Comparison of ENCODE assay signal across 8 cellular contexts in genomic region chr5:147628054-147628895, GRCh38.
DNase-seq lines count a peak whose midpoint lies in the region; ATAC-seq, FAIRE-seq and TF ChIP-seq lines count a peak whose summit lies in the region.

No MANE protein-coding gene starts in this region.

- H3K4me3 ChIP-seq in HL-60 (replicated peaks; ENCODE audit: insufficient read depth, low read length) (no peak overlapping the region), endothelial cell of umbilical vein (replicated peaks in 1 of 3; ENCODE audit: insufficient read depth in 1 of 3, low read depth in 1 of 3, low read length in 3 of 3) (no peak overlapping the region), mucosa of descending colon (no peak overlapping the region)

- H3K36me3 ChIP-seq in endothelial cell of umbilical vein (ENCODE audit: control insufficient read depth in 2 of 2, extremely low read depth in 1 of 2, insufficient read depth in 2 of 2, low read length in 2 of 2) = no peaks in the 10 kb centered on the region
- no peaks in the 10 kb centered on the region for H3K36me3 ChIP-seq in mucosa of descending colon (ENCODE audit: low read depth)

- dilution Hi-C loops in endothelial cell of umbilical vein (cut with MboI; ENCODE audit: extremely low pct_ligation_motif_present, low sequenced_read_pairs) = no loop called here

- POLR2A ChIA-PET in endothelial cell of umbilical vein (lab: Charles Lee) = no interaction called here

- H4K20me1 ChIP-seq in endothelial cell of umbilical vein (replicated peaks; ENCODE audit: control insufficient read depth, extremely low read depth, insufficient read depth, low read length) = no peaks in the 10 kb centered on the region

- no peak overlapping the region for H3K9ac ChIP-seq in endothelial cell of umbilical vein (replicated peaks; ENCODE audit: extremely low read depth, insufficient read depth, low read length)

- H3K79me2 ChIP-seq in endothelial cell of umbilical vein (ENCODE audit: control insufficient read depth, insufficient read depth, low read length) = no peaks in the 10 kb centered on the region

- BruUV-seq in endothelial cell of umbilical vein (replicated peaks; lab: Mats Ljungman, UMichigan) = no TSS peak

- H2AFZ ChIP-seq in endothelial cell of umbilical vein (ENCODE audit: low read depth, low read length) = no peak overlapping the region

- no peak overlapping the region for H3K27ac ChIP-seq in HL-60 (replicated peaks)
- H3K27ac ChIP-seq in endothelial cell of umbilical vein (ENCODE audit: insufficient read depth, low read depth, low read length) = no peak overlapping the region

- peaks cover 3% of the 10 kb centered on the region for H3K27me3 ChIP-seq in HL-60 (ENCODE audit: insufficient read depth, poor library complexity, severe bottlenecking)
- peaks cover 2% of the 10 kb centered on the region in 2 experiments for H3K27me3 ChIP-seq in endothelial cell of umbilical vein (ENCODE audit: control insufficient read depth in 2 of 2, insufficient read depth in 2 of 2, low read length in 2 of 2)

- FAIRE-seq in endothelial cell of umbilical vein (lab: Jason Lieb, UNC) = peak; percentile 82

- no peak overlapping the region for H3K4me2 ChIP-seq in endothelial cell of umbilical vein (ENCODE audit: insufficient read depth, low read length)

- no peaks in the 10 kb centered on the region for H3K4me1 ChIP-seq in endothelial cell of umbilical vein (ENCODE audit: control insufficient read depth, extremely low read depth, insufficient read depth, low read length)
- no peaks in the 10 kb centered on the region for H3K4me1 ChIP-seq in mucosa of descending colon (ENCODE audit: low read depth)

- H3K9me1 ChIP-seq in endothelial cell of umbilical vein (replicated peaks; ENCODE audit: control insufficient read depth, extremely low read depth, insufficient read depth, low read length) = no peaks in the 10 kb centered on the region

- peak; percentile 3 for DNase-seq in DMS79 (lab: John Stamatoyannopoulos, UW)
- DNase-seq in HL-60 (ENCODE audit: low read depth in 1 of 2, low spot score in 1 of 2) = peak; percentile 29 to 60
- peak; percentile 83 for DNase-seq in NCI-H748 treated with DMSO at 0.1 percent for 48 hours (lab: John Stamatoyannopoulos, UW)
- peak; percentile 3 to 7 for DNase-seq in activated CD8-positive, alpha-beta memory T cell treated with anti-CD3 and anti-CD28 coated beads for 4 hours (ENCODE audit: low read depth in 2 of 2)
- peak; percentile 76 for DNase-seq in endothelial cell of umbilical vein (ENCODE audit: low read depth, low spot score)
- peak in 1 of 3 donors; percentile 90 for DNase-seq in mucosa of descending colon
- DNase-seq in stimulated activated naive CD8-positive, alpha-beta T cell treated with anti-CD3 and anti-CD28 coated beads, Interleukin-15, Interleukin-2, amounts not matched to agents 100 U/mL and 50 U/mL, for 24 hours = peak; percentile 63

- ATAC-seq in GM21390 (IDR thresholded peaks at IDR 0.05; ENCODE audit: unreplicated experiment) (peak; percentile 93), mucosa of descending colon (peak; percentile 87)
- peak; percentile 84 for ATAC-seq in stimulated activated naive CD8-positive, alpha-beta T cell treated with anti-CD3 and anti-CD28 coated beads, Interleukin-15, Interleukin-2, amounts not matched to agents 100 U/mL and 50 U/mL, for 24 hours

- peak; percentile 67 for TF ChIP-seq CTCF in HL-60 (IDR thresholded peaks at IDR 0.05; ENCODE audit: insufficient read depth, low read length)
- TF ChIP-seq CTCF in endothelial cell of umbilical vein (IDR thresholded peaks at IDR 0.05; ENCODE audit: extremely low read depth in 1 of 2, insufficient read depth in 1 of 2, low read depth in 1 of 2, low read length in 2 of 2) = peak; percentile 64 to 66
- TF ChIP-seq CTCF in mucosa of descending colon (IDR thresholded peaks at IDR 0.05) = peak; percentile 56

- intact Hi-C loops in endothelial cell of umbilical vein (cut with micrococcal nuclease) = loop anchor here (1.0 to 5.0 kb wide), 3 partner anchors 64 to 307 kb away; no protein-coding TSS in a partner anchor
- intact Hi-C loops in mucosa of descending colon (cut with DNase I, micrococcal nuclease) = loop anchor here (2.0 kb wide), 1 partner anchor 195 kb away; no protein-coding TSS in a partner anchor

- CTCF ChIA-PET in endothelial cell of umbilical vein (lab: Charles Lee) = interaction anchor here (0.7 to 10.1 kb wide), 29 partner anchors 8 to 826 kb away, joined by 3 to 301 read pairs (median 4); no protein-coding TSS in a partner anchor

- no peaks in the 10 kb centered on the region for H3K9me3 ChIP-seq in endothelial cell of umbilical vein (replicated peaks; ENCODE audit: control insufficient read depth, insufficient read depth, low read length)
- H3K9me3 ChIP-seq in mucosa of descending colon = no peaks in the 10 kb centered on the region

- no peak for TF ChIP-seq POLR2A in endothelial cell of umbilical vein (IDR thresholded peaks at IDR 0.05; ENCODE audit: low read depth, low read length)

TF ChIP-seq in endothelial cell of umbilical vein, 7 proteins besides CTCF, POLR2A, EP300 and RAD21:
- TF ChIP-seq MYC (IDR thresholded peaks at IDR 0.05; ENCODE audit: low read depth, low read length) = no peak
- no peak for TF ChIP-seq POLR2AphosphoS5 (IDR thresholded peaks at IDR 0.05; ENCODE audit: insufficient read depth, low read depth, low read length)
- TF ChIP-seq EZH2 (IDR thresholded peaks at IDR 0.05; ENCODE audit: borderline replicate concordance, low read depth, low read length, severe bottlenecking) = no peak
- no peak for TF ChIP-seq GATA2 (IDR thresholded peaks at IDR 0.05; ENCODE audit: insufficient read depth, insufficient read length, low read depth, low read length)
